8 cellular contexts compared by ENCODE assay signal in the genomic region with DNA sequence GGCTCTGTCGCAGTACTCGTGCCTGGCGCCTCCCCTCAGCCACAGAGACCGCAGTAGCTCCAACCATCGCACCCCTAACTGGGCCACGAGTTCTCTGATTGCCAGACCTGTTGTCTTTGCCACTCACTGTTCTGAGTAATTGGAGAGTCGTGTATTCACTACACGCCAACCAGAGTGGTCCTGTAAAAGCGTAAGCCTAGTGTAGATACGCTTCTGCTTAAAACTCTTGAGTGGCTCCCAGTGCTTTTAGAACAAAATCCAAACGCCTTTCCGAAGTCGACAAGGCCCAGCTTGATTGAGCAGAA. TPM values are rescaled to one million over a fixed set of nuclear protein-coding genes. Genes with fewer than 3 reads are reported as not detected.
DNase-seq lines count a peak whose midpoint lies in the region; ATAC-seq and TF ChIP-seq lines count a peak whose summit lies in the region.

No MANE protein-coding gene starts in this region.

- H3K27ac ChIP-seq in left ventricle myocardium inferior (replicated peaks) (peak overlapping the region; percentile 93), gastrocnemius medialis (peak overlapping the region; percentile 87 to 91 (median 90))

- in situ Hi-C loops in gastrocnemius medialis (cut with MboI; ENCODE audit: low sequenced_read_pairs in 4 of 4) = no loop called here

- H3K9me3 ChIP-seq in left ventricle myocardium inferior (replicated peaks) = no peaks in the 10 kb centered on the region
- no peaks in the 10 kb centered on the region for H3K9me3 ChIP-seq in gastrocnemius medialis

- H3K4me3 ChIP-seq in left ventricle myocardium inferior (peak overlapping the region; percentile 82), gastrocnemius medialis (peak overlapping the region; percentile 71 to 98 (median 82))

- TF ChIP-seq CTCF in left ventricle myocardium inferior (IDR thresholded peaks at IDR 0.05; ENCODE audit: borderline replicate concordance) = no peak
- TF ChIP-seq CTCF in gastrocnemius medialis (IDR thresholded peaks at IDR 0.05 in 4 of 5, conservative IDR thresholded peaks at IDR 0.05 in 1 of 5) = no peak

- DNase-seq in left ventricle myocardium inferior = no peak
- DNase-seq in Right ventricle myocardium superior = no peak
- DNase-seq in SW480 (ENCODE audit: low spot score) = peak; percentile 38
- DNase-seq in fibroblast of peridontal ligament (ENCODE audit: extremely low read depth) = peak; percentile 35
- DNase-seq in gastrocnemius medialis = no peak
- no peak for DNase-seq in stimulated activated CD4-positive, alpha-beta T cell treated with anti-CD3 and anti-CD28 coated beads, Interleukin-2, amount 100 ng/mL, for 24 hours
- DNase-seq in NCI-H526 treated with DMSO at 0.1 percent for 48 hours (lab: John Stamatoyannopoulos, UW) = no peak

- intact Hi-C loops in left ventricle myocardium inferior (cut with micrococcal nuclease) (no loop called here), Right ventricle myocardium superior (cut with DNase I) (loop anchor here (5.0 kb wide), 1 partner anchor 49 kb away; a partner anchor contains a TSS), gastrocnemius medialis (cut with DNase I; ENCODE audit: low total_unique reads) (loop anchor here (5.0 kb wide), 2 partner anchors 49 to 64 kb away; a partner anchor contains a TSS)

- H3K4me1 ChIP-seq in left ventricle myocardium inferior (peaks cover 52% of the 10 kb centered on the region), gastrocnemius medialis (peaks cover 28 to 41% of the 10 kb centered on the region in 2 donors)

- TF ChIP-seq POLR2A in gastrocnemius medialis (IDR thresholded peaks at IDR 0.05) = no peak

- H3K27me3 ChIP-seq in left ventricle myocardium inferior (ENCODE audit: low read depth) = no peaks in the 10 kb centered on the region
- no peaks in the 10 kb centered on the region for H3K27me3 ChIP-seq in gastrocnemius medialis

- no peak for ATAC-seq in Right ventricle myocardium superior (ENCODE audit: poor library complexity)
- peak; percentile 45 to 61 for ATAC-seq in gastrocnemius medialis
- ATAC-seq in GM19324 (IDR thresholded peaks at IDR 0.05; ENCODE audit: low FRiP score, unreplicated experiment) = no peak

- H3K36me3 ChIP-seq in left ventricle myocardium inferior = peaks cover 53% of the 10 kb centered on the region
- H3K36me3 ChIP-seq in gastrocnemius medialis = peaks cover 0 to 44% of the 10 kb centered on the region in 2 donors

RNA-seq across cellular contexts. Expression of a gene that starts 0.4 kb away (rescaled TPM):
- total RNA-seq in left ventricle myocardium inferior = 25.6 TPM
- 28.1 TPM for total RNA-seq in Right ventricle myocardium superior
- total RNA-seq in gastrocnemius medialis = 10 to 100 TPM; 22.2 to 41.0 (median 32.8) TPM

RNA-seq across cellular contexts. Expression of a gene that starts 0.5 kb away (rescaled TPM):
- total RNA-seq in left ventricle myocardium inferior = 13.6 TPM
- total RNA-seq in Right ventricle myocardium superior = 11.2 TPM
- 1 to 10 TPM; 5.0 to 8.8 (median 7.3) TPM for total RNA-seq in gastrocnemius medialis

RNA-seq across cellular contexts. Expression of a gene that starts 46.9 kb away (rescaled TPM):
- total RNA-seq in left ventricle myocardium inferior = 44.2 TPM
- total RNA-seq in Right ventricle myocardium superior = 38.7 TPM
- 100 to 1,000 TPM in 3 of 4 donors, 10 to 100 TPM in 1; 97.3 to 205 (median 117) TPM for total RNA-seq in gastrocnemius medialis

Comparison
In these comparisons a context has a peak if more than half of its experiments do, and no peak if none do; other contexts are left out.
1. DNase-seq: peak in SW480 (single experiment) and fibroblast of peridontal ligament (single experiment); none in left ventricle myocardium inferior (single experiment), Right ventricle myocardium superior (single experiment), gastrocnemius medialis (0 of 2), stimulated activated CD4-positive, alpha-beta T cell treated with anti-CD3 and anti-CD28 coated beads, Interleukin-2, amount 100 ng/mL, for 24 hours (0 of 2) and NCI-H526 treated with DMSO at 0.1 percent for 48 hours (single experiment).
2. ATAC-seq: peak in gastrocnemius medialis (2 of 2); none in Right ventricle myocardium superior (single experiment) and GM19324 (single experiment).